Comparison of ENCODE assay signal across 9 cellular contexts in the genomic region with DNA sequence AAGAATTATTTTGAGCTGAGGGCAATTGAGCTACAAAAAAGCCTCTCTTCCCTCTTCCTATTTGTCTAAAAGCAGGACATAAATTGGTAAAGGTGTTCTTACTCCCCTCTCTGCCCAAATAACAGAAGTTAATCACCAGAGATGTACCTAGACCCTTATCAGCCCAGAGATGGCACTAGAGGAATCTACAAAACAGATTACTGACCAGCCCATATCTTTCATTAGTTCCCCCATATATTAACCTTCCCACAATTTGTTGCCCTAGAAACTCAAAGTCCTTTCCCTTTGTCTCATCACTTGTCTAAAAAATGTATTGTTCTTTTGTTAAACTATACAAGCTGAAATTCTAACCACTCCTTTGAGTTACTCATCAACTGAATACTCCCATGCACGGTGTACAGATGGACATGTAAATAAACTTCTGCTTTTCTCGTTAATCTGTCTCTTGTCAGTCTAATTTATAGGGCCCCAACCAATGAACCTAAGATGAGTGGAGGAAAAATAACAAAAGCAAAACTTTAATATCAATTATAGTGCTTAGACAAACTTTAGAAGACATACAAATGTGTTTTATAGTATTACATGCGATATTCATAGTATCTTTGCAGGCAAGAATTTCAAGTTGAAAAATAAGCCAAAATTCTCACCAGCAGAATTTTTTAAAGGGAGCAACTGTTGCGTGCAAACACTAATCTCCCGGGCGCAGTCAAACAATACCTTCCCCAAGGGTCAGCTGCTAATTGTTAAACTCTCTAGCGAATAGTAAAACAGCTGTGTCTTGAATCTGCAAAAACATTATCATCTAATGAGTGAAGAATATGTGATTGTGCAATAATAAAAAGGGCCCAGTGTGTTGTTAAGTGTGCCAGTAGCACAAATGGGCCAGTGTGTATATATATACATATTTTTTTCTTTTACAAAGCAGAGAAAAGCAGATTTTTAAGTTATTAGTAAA.
A peak's percentile ranks its signal among the peaks of the same experiment; 100 is the strongest.
DNase-seq lines count a peak whose midpoint lies in the region; ATAC-seq and TF ChIP-seq lines count a peak whose summit lies in the region.
"Had no signal": no experiment of that assay in that cellular context is flagged by ENCODE, and none has a peak within 500 bp of the region (broad histone marks: within the 10 kb centered on the region; RNA-seq: fewer than 3 reads in every experiment).

No MANE protein-coding gene starts in this region.

- DNase-seq in G401 (ENCODE audit: low spot score) (peak; percentile 50), LNCaP clone FGC (ENCODE audit: low read depth) (no peak), fibroblast of pulmonary artery (ENCODE audit: low read depth) (peak; percentile 75), GM23338 (ENCODE audit: low spot score) (no peak), NCI-H2107 (lab: John Stamatoyannopoulos, UW) (no peak), AG20443 (ENCODE audit: low spot score) (no peak)

- no peaks in the 10 kb centered on the region for H3K9me2 ChIP-seq in GM23338 (ENCODE audit: insufficient read depth)

- no peak overlapping the region for H2AFZ ChIP-seq in GM23338

- no peaks in the 10 kb centered on the region for H3K79me2 ChIP-seq in GM23338 (replicated peaks; ENCODE audit: insufficient read depth)

- H3K9me3 Mint-ChIP-seq in GM23338, result no peaks in the 10 kb centered on the region; the same call in 1 of the 3 replicates

- H3F3A ChIP-seq in GM23338 (replicated peaks; ENCODE audit: low read depth), result no peaks in the 10 kb centered on the region

- no peaks in the 10 kb centered on the region for H3K27me3 ChIP-seq in GM23338 (ENCODE audit: insufficient read depth)

- H3K36me3 Mint-ChIP-seq in GM23338 (ENCODE audit: low read depth), result no peaks in the 10 kb centered on the region
- H3K36me3 Mint-ChIP-seq: memory B cell had no signal

- no peaks in the 10 kb centered on the region for H3K4me1 ChIP-seq in GM23338 (ENCODE audit: insufficient read depth)

- no peak overlapping the region for H3K27ac Mint-ChIP-seq in GM23338
- H3K27ac Mint-ChIP-seq: memory B cell had no signal

- no peak overlapping the region for H3K4me3 Mint-ChIP-seq in GM23338
- H3K4me3 Mint-ChIP-seq: memory B cell had no signal

- no peaks in the 10 kb centered on the region for H3K27me3 Mint-ChIP-seq in GM23338 (ENCODE audit: insufficient read depth, low read depth, poor library complexity)
- H3K27me3 Mint-ChIP-seq: memory B cell had no signal

- ATAC-seq in GM21529 (IDR thresholded peaks at IDR 0.05; ENCODE audit: unreplicated experiment) (peak; percentile 47), GM23338 (no peak), GM18520 (IDR thresholded peaks at IDR 0.05; ENCODE audit: unreplicated experiment) (no peak)

- no peaks in the 10 kb centered on the region for H3K36me3 ChIP-seq in GM23338 (ENCODE audit: insufficient read depth)

- TF ChIP-seq CTCF in LNCaP clone FGC (IDR thresholded peaks at IDR 0.05; ENCODE audit: control insufficient read depth, extremely low read depth, insufficient read depth), result peak; percentile 23; the same call in 1 of the 2 replicates
- TF ChIP-seq CTCF in fibroblast of pulmonary artery (IDR thresholded peaks at IDR 0.05; ENCODE audit: low read length, missing control alignments), result no peak
- TF ChIP-seq CTCF in GM23338 (conservative IDR thresholded peaks at IDR 0.05; ENCODE audit: low read depth in 2 of 2), result no peak

- H3K4me2 ChIP-seq in GM23338, result no peak overlapping the region

- H3K4me1 Mint-ChIP-seq in GM23338, result peaks cover 4% of the 10 kb centered on the region
- H3K4me1 Mint-ChIP-seq: memory B cell had no signal

- H3K27ac ChIP-seq in GM23338 (ENCODE audit: low read depth), result no peak overlapping the region

- H3K4me3 ChIP-seq in LNCaP clone FGC (ENCODE audit: low read depth, low read length) (no peak overlapping the region), fibroblast of pulmonary artery (replicated peaks; ENCODE audit: low read depth, low read length) (no peak overlapping the region), GM23338 (no peak overlapping the region)

- in situ Hi-C loops in G401 (cut with HindIII; ENCODE audit: low sequenced_read_pairs), result no loop called here

- H4K20me1 ChIP-seq in GM23338 (replicated peaks; ENCODE audit: insufficient read depth), result no peaks in the 10 kb centered on the region

TF ChIP-seq in GM23338, 12 proteins besides CTCF, POLR2A, EP300 and RAD21:
- TF ChIP-seq ZNF114 (CRISPR knock-in tag; IDR thresholded peaks at IDR 0.05) (no peak), CREB1 (CRISPR knock-in tag; IDR thresholded peaks at IDR 0.05; ENCODE audit: low read depth) (no peak)
- TF ChIP-seq, protein P1, sequence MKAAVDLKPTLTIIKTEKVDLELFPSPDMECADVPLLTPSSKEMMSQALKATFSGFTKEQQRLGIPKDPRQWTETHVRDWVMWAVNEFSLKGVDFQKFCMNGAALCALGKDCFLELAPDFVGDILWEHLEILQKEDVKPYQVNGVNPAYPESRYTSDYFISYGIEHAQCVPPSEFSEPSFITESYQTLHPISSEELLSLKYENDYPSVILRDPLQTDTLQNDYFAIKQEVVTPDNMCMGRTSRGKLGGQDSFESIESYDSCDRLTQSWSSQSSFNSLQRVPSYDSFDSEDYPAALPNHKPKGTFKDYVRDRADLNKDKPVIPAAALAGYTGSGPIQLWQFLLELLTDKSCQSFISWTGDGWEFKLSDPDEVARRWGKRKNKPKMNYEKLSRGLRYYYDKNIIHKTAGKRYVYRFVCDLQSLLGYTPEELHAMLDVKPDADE (IDR thresholded peaks at IDR 0.05), result no peak

Comparison
In these comparisons a context has a peak if more than half of its experiments do, and no peak if none do; other contexts are left out.
1. DNase-seq: peak in G401 (single experiment) and fibroblast of pulmonary artery (single experiment); none in LNCaP clone FGC (single experiment), GM23338 (single experiment), NCI-H2107 (single experiment) and AG20443 (single experiment).